8 cellular contexts compared by ENCODE assay signal in genomic region chr2:201118957-201119848, GRCh38. TPM values are rescaled to one million over a fixed set of nuclear protein-coding genes. Genes with fewer than 3 reads are reported as not detected.
DNase-seq lines count a peak whose midpoint lies in the region; ATAC-seq and TF ChIP-seq lines count a peak whose summit lies in the region.

No MANE protein-coding gene starts in this region.

- no peaks in the 10 kb centered on the region for H3K9me2 ChIP-seq in MM.1S (replicated peaks; ENCODE audit: insufficient read depth, low read length)

- peaks cover 41% of the 10 kb centered on the region for H3K4me1 ChIP-seq in MM.1S (ENCODE audit: low read length)

- H3K36me3 Mint-ChIP-seq in activated naive CD4-positive, alpha-beta T cell treated with anti-CD3 and anti-CD28 coated beads for 36 hours (ENCODE audit: low read depth) = peaks cover 48% of the 10 kb centered on the region
- peaks cover 65 to 73% of the 10 kb centered on the region in 2 donors for H3K36me3 Mint-ChIP-seq in activated naive CD4-positive, alpha-beta T cell treated with anti-CD3 and anti-CD28 coated beads, Interleukin-2, amount 50 U/mL, for 72 hours

- TF ChIP-seq CTCF in MM.1S (IDR thresholded peaks at IDR 0.05; ENCODE audit: low read length) = no peak

- H3K4me3 ChIP-seq in MM.1S (ENCODE audit: low read length) = peak overlapping the region; percentile 85
- peak overlapping the region; percentile 65 to 85 (median 78) for H3K4me3 ChIP-seq in skin epidermis

- H4K20me1 ChIP-seq in MM.1S (ENCODE audit: insufficient read depth, low read length) = no peaks in the 10 kb centered on the region

- H3K27me3 ChIP-seq in MM.1S (replicated peaks; ENCODE audit: insufficient read depth, low read length) = no peaks in the 10 kb centered on the region

- peaks cover 93% of the 10 kb centered on the region for H3F3A ChIP-seq in MM.1S (ENCODE audit: insufficient read depth, low read length)

- CTCF ChIA-PET in activated naive CD4-positive, alpha-beta T cell treated with anti-CD3 and anti-CD28 coated beads for 36 hours (lab: Charles Lee) = interaction anchor here (1.0 to 7.6 kb wide), 5 partner anchors 12 to 230 kb away, joined by 3 to 56 read pairs (median 24); partner anchors contain the start of gene NIF3L1

- no peak for ATAC-seq in activated naive CD4-positive, alpha-beta T cell treated with anti-CD3 and anti-CD28 coated beads, Interleukin-2, amount 50 U/mL, for 72 hours
- ATAC-seq in left ventricle myocardium superior = peak; percentile 22
- ATAC-seq in GM21423 (IDR thresholded peaks at IDR 0.05; ENCODE audit: unreplicated experiment) = no peak

- H3K9me3 ChIP-seq in MM.1S (replicated peaks; ENCODE audit: insufficient read depth, low read length) = no peaks in the 10 kb centered on the region

- no peak overlapping the region for H2AFZ ChIP-seq in MM.1S (ENCODE audit: low read length)

- peak overlapping the region; percentile 97 for H3K9ac ChIP-seq in MM.1S (ENCODE audit: low read length)

- peaks cover 62% of the 10 kb centered on the region for H3K79me2 ChIP-seq in MM.1S (ENCODE audit: low read length)

- intact Hi-C loops in activated naive CD4-positive, alpha-beta T cell treated with anti-CD3 and anti-CD28 coated beads for 36 hours (cut with micrococcal nuclease) = loop anchor here (1.0 to 5.0 kb wide), 9 partner anchors 39 to 1518 kb away; partner anchors contain the start of gene ORC2
- intact Hi-C loops in left ventricle myocardium superior (cut with micrococcal nuclease) = loop anchor here (10.0 kb wide), 1 partner anchor 46 kb away; no protein-coding TSS in a partner anchor

- DNase-seq in activated naive CD4-positive, alpha-beta T cell treated with anti-CD3 and anti-CD28 coated beads for 36 hours = peak; percentile 49
- DNase-seq in activated naive CD4-positive, alpha-beta T cell treated with anti-CD3 and anti-CD28 coated beads, Interleukin-2, amount 50 U/mL, for 16 hours = no peak
- DNase-seq in MM.1S (peak; percentile 63), left ventricle myocardium superior (no peak), DMS153 treated with DMSO at 0.1 percent for 48 hours (lab: John Stamatoyannopoulos, UW; ENCODE audit: unreplicated experiment) (no peak)
- no peak for DNase-seq in activated naive CD4-positive, alpha-beta T cell treated with anti-CD3 and anti-CD28 coated beads, Interleukin-2, amount 50 U/mL, for 72 hours (ENCODE audit: low spot score in 2 of 2)

- peak overlapping the region; percentile 73 for H3K4me2 ChIP-seq in MM.1S (ENCODE audit: low read depth, low read length)

- H3K4me1 Mint-ChIP-seq in activated naive CD4-positive, alpha-beta T cell treated with anti-CD3 and anti-CD28 coated beads for 36 hours (ENCODE audit: low read depth) = peaks cover 46% of the 10 kb centered on the region

- H3K27ac ChIP-seq in MM.1S (ENCODE audit: low read length) (peak overlapping the region; percentile 96), skin epidermis (peak overlapping the region; percentile 75 to 100 (median 100))

- H3K36me3 ChIP-seq in MM.1S (replicated peaks; ENCODE audit: insufficient read depth, low read length) = no peaks in the 10 kb centered on the region

- H3K4me3 Mint-ChIP-seq in activated naive CD4-positive, alpha-beta T cell treated with anti-CD3 and anti-CD28 coated beads for 36 hours = peak overlapping the region; percentile 96

- no peaks in the 10 kb centered on the region for H3K9me3 Mint-ChIP-seq in activated naive CD4-positive, alpha-beta T cell treated with anti-CD3 and anti-CD28 coated beads for 36 hours
- no peaks in the 10 kb centered on the region for H3K9me3 Mint-ChIP-seq in activated naive CD4-positive, alpha-beta T cell treated with anti-CD3 and anti-CD28 coated beads, Interleukin-2, amount 50 U/mL, for 72 hours

- H3K27ac Mint-ChIP-seq in activated naive CD4-positive, alpha-beta T cell treated with anti-CD3 and anti-CD28 coated beads for 36 hours = peak overlapping the region; percentile 100
- H3K27ac Mint-ChIP-seq in activated naive CD4-positive, alpha-beta T cell treated with anti-CD3 and anti-CD28 coated beads, Interleukin-2, amount 50 U/mL, for 72 hours = peak overlapping the region; percentile 99 to 100

- H3K27me3 Mint-ChIP-seq in activated naive CD4-positive, alpha-beta T cell treated with anti-CD3 and anti-CD28 coated beads for 36 hours (ENCODE audit: low read depth) = no peaks in the 10 kb centered on the region

RNA-seq across cellular contexts. Expression of gene CFLAR, which starts 3.2 kb away (rescaled TPM):
- total RNA-seq in activated naive CD4-positive, alpha-beta T cell treated with anti-CD3 and anti-CD28 coated beads for 36 hours = 100 to 1,000 TPM; 214 to 222 TPM
- 100 to 1,000 TPM; 275 to 321 TPM for total RNA-seq in activated naive CD4-positive, alpha-beta T cell treated with anti-CD3 and anti-CD28 coated beads, Interleukin-2, amount 50 U/mL, for 72 hours
- total RNA-seq in left ventricle myocardium superior = 252 TPM

RNA-seq across cellular contexts. Expression of gene NDUFB3, which starts 47.4 kb away (rescaled TPM):
- total RNA-seq in activated naive CD4-positive, alpha-beta T cell treated with anti-CD3 and anti-CD28 coated beads for 36 hours = 100 to 1,000 TPM; 159 to 162 TPM
- 100 to 1,000 TPM; 112 to 128 TPM for total RNA-seq in activated naive CD4-positive, alpha-beta T cell treated with anti-CD3 and anti-CD28 coated beads, Interleukin-2, amount 50 U/mL, for 72 hours
- 540 TPM for total RNA-seq in left ventricle myocardium superior

RNA-seq across cellular contexts. Expression of gene HYCC2, which starts 47.7 kb away (rescaled TPM):
- 10 to 100 TPM; 19.1 TPM for total RNA-seq in activated naive CD4-positive, alpha-beta T cell treated with anti-CD3 and anti-CD28 coated beads for 36 hours
- total RNA-seq in activated naive CD4-positive, alpha-beta T cell treated with anti-CD3 and anti-CD28 coated beads, Interleukin-2, amount 50 U/mL, for 72 hours = 10 to 100 TPM; 20.1 to 42.1 TPM
- 12.7 TPM for total RNA-seq in left ventricle myocardium superior

Comparison
In these comparisons a context has a peak if more than half of its experiments do, and no peak if none do; other contexts are left out.
1. DNase-seq: peak in activated naive CD4-positive, alpha-beta T cell treated with anti-CD3 and anti-CD28 coated beads for 36 hours (single experiment) and MM.1S (single experiment); none in activated naive CD4-positive, alpha-beta T cell treated with anti-CD3 and anti-CD28 coated beads, Interleukin-2, amount 50 U/mL, for 16 hours (single experiment), activated naive CD4-positive, alpha-beta T cell treated with anti-CD3 and anti-CD28 coated beads, Interleukin-2, amount 50 U/mL, for 72 hours (0 of 2), left ventricle myocardium superior (single experiment) and DMS153 treated with DMSO at 0.1 percent for 48 hours (single experiment).